In genomic region chr11:126345283-126345682, GRCh38 we compare ENCODE assay signal across 14 cellular contexts. TPM values are rescaled to one million over a fixed set of nuclear protein-coding genes. Genes with fewer than 3 reads are reported as not detected.
DNase-seq lines count a peak whose midpoint lies in the region; ATAC-seq lines count a peak whose summit lies in the region.
"Had no signal": no experiment of that assay in that cellular context is flagged by ENCODE, and none has a peak within 500 bp of the region (broad histone marks: within the 10 kb centered on the region; RNA-seq: fewer than 3 reads in every experiment).

No MANE protein-coding gene starts in this region.

- H3K27me3 ChIP-seq in BLaER1, result no peaks in the 10 kb centered on the region
- no peaks in the 10 kb centered on the region for H3K27me3 ChIP-seq in trophoblast cell (ENCODE audit: insufficient read depth, low read length)
- H3K27me3 ChIP-seq: SJSA1 had no signal

- peak overlapping the region; percentile 81; the same call in 1 of the 2 replicates for H3K4me2 ChIP-seq in BLaER1
- H3K4me2 ChIP-seq in trophoblast cell (ENCODE audit: low read length), result no peak overlapping the region

- H3K9ac ChIP-seq in BLaER1 (no peak overlapping the region), SK-N-MC (ENCODE audit: insufficient read length) (no peak overlapping the region), trophoblast cell (ENCODE audit: low read length) (no peak overlapping the region)

- H3K4me3 ChIP-seq in BLaER1, result no peak overlapping the region
- no peak overlapping the region for H3K4me3 ChIP-seq in SK-N-MC
- peak overlapping the region; percentile 25 for H3K4me3 ChIP-seq in trophoblast cell (ENCODE audit: low read depth, low read length)
- H3K4me3 ChIP-seq: SJSA1 had no signal

- H3K79me1 ChIP-seq in trophoblast cell (ENCODE audit: low read length), result peaks cover 9% of the 10 kb centered on the region

- H2BK120ac ChIP-seq in trophoblast cell (ENCODE audit: insufficient read depth, low read length, poor library complexity), result no peak overlapping the region

- H3K14ac ChIP-seq in trophoblast cell (ENCODE audit: low read length), result no peak overlapping the region

- DNase-seq in SK-N-MC (ENCODE audit: low read depth, low spot score) (no peak), cardiac septum (ENCODE audit: low spot score) (peak; percentile 74), trophoblast cell (peak in 1 of 2 donors; percentile 15), NCI-H2029 (lab: John Stamatoyannopoulos, UW) (no peak)
- DNase-seq: activated B cell treated with CpG ODN at 0.5 μM for 24 hours; activated effector memory CD4-positive, alpha-beta T cell treated with anti-CD3 and anti-CD28 coated beads, Interleukin-2, amount 50 U/mL, for 16 hours; NCI-H1105 treated with DMSO at 0.1 percent for 48 hours; NCI-H526 treated with DMSO at 0.1 percent for 48 hours; stimulated activated CD4-positive, alpha-beta T cell treated with anti-CD3 and anti-CD28 coated beads, Interleukin-12 subunit alpha, Interleukin-12 subunit beta, amount 100 ng/mL, for 4 hours had no signal

- no peak overlapping the region for H2BK12ac ChIP-seq in trophoblast cell (ENCODE audit: low read length)

- peaks cover 70% of the 10 kb centered on the region for H3K36me3 ChIP-seq in BLaER1
- H3K36me3 ChIP-seq in SK-N-MC (ENCODE audit: insufficient read depth, low read length), result peaks cover 8% of the 10 kb centered on the region; the same call in 1 of the 2 replicates
- H3K36me3 ChIP-seq in trophoblast cell (ENCODE audit: control insufficient read depth in 1 of 2, insufficient read depth in 2 of 2, low read length in 2 of 2), result peaks cover 3 to 11% of the 10 kb centered on the region in 2 experiments

- H2BK5ac ChIP-seq in trophoblast cell (ENCODE audit: low read depth, low read length, poor library complexity), result no peak overlapping the region

- peak overlapping the region; percentile 59 for H3K27ac ChIP-seq in BLaER1
- peak overlapping the region; percentile 88 for H3K27ac ChIP-seq in SK-N-MC
- H3K27ac ChIP-seq in trophoblast cell (ENCODE audit: low read depth, low read length), result no peak overlapping the region
- H3K27ac ChIP-seq: SJSA1 had no signal

- no CpG with 5 or more reads among the region's 16 CpGs for WGBS in trophoblast cell (ENCODE audit: extremely low coverage, insufficient coverage, insufficient read length)

- no peak overlapping the region for H4K12ac ChIP-seq in trophoblast cell (ENCODE audit: low read depth, low read length)

- no peak overlapping the region for H2AFZ ChIP-seq in trophoblast cell (ENCODE audit: insufficient read depth, low read length, poor library complexity)

- no peak overlapping the region for H3K18ac ChIP-seq in trophoblast cell (ENCODE audit: low read length)

- no peaks in the 10 kb centered on the region for H3K9me3 ChIP-seq in BLaER1
- no peaks in the 10 kb centered on the region for H3K9me3 ChIP-seq in SK-N-MC (ENCODE audit: low read depth, low read length)
- peaks cover 2% of the 10 kb centered on the region for H3K9me3 ChIP-seq in trophoblast cell (ENCODE audit: insufficient read depth, low read depth, low read length)
- H3K9me3 ChIP-seq: SJSA1 had no signal

- no peak overlapping the region for H4K8ac ChIP-seq in trophoblast cell (ENCODE audit: low read depth, low read length)

- intact Hi-C loops in cardiac septum (cut with DNase I), result loop anchor here (5.0 kb wide), 1 partner anchor 33 kb away; no protein-coding TSS in a partner anchor

- H3K23ac ChIP-seq in trophoblast cell (ENCODE audit: low read length), result no peak overlapping the region

- H3K4ac ChIP-seq in trophoblast cell (ENCODE audit: low read depth, low read length), result no peak overlapping the region

- H3K4me1 ChIP-seq in BLaER1, result peaks cover 75% of the 10 kb centered on the region
- H3K4me1 ChIP-seq in trophoblast cell (ENCODE audit: control insufficient read depth in 1 of 2, insufficient read depth in 2 of 2, low read length in 2 of 2), result peaks cover 15 to 17% of the 10 kb centered on the region in 2 experiments

- H4K91ac ChIP-seq in trophoblast cell (ENCODE audit: low read depth, low read length), result no peak overlapping the region

- ATAC-seq in HG02678 (IDR thresholded peaks at IDR 0.05; ENCODE audit: unreplicated experiment) (no peak), GM18858 (IDR thresholded peaks at IDR 0.05; ENCODE audit: unreplicated experiment) (no peak), GM19351 (IDR thresholded peaks at IDR 0.05; ENCODE audit: unreplicated experiment) (no peak)

- H3K79me2 ChIP-seq in trophoblast cell (ENCODE audit: control insufficient read depth, insufficient read depth, low read length, poor library complexity), result no peaks in the 10 kb centered on the region

- no peak overlapping the region for H2AK5ac ChIP-seq in trophoblast cell (ENCODE audit: low read length)

- H4K20me1 ChIP-seq in BLaER1, result peaks cover 33% of the 10 kb centered on the region

RNA-seq across cellular contexts. Expression of gene ST3GAL4, which starts 10.2 kb away (rescaled TPM):
- 55.1 TPM for total RNA-seq in cardiac septum
- polyA plus RNA-seq in trophoblast cell (2013), result 16.1 and 17.5 TPM in 2 replicates

RNA-seq across cellular contexts. Expression of gene DCPS, which starts 41.4 kb away (rescaled TPM):
- total RNA-seq in cardiac septum, result 9.9 TPM
- polyA plus RNA-seq in trophoblast cell (2013), result 11.2 and 12.2 TPM in 2 replicates
